3 cellular contexts compared by ENCODE assay signal in genomic region chr21:34718529-34718928, GRCh38. TPM values are rescaled to one million over a fixed set of nuclear protein-coding genes. Genes with fewer than 3 reads are reported as not detected.
"Had no signal": no experiment of that assay in that cellular context is flagged by ENCODE, and none has a peak within 500 bp of the region (broad histone marks: within the 10 kb centered on the region; RNA-seq: fewer than 3 reads in every experiment).

No MANE protein-coding gene starts in this region.

RNA-seq across cellular contexts. Expression of gene CLIC6, which starts 49.7 kb away (rescaled TPM):
- total RNA-seq: activated B cell treated with CpG ODN at 0.5 μM for 24 hours; activated CD4-positive, alpha-beta T cell treated with anti-CD3 and anti-CD28 coated beads, Interleukin-2, amount 10 ng/mL, durations not matched to agents 24 days and 14 days; activated CD4-positive, alpha-beta T cell treated with anti-CD3 and anti-CD28 coated beads, Interleukin-2, amount 10 ng/mL, durations not matched to agents 7 days and 5 days had no signal
